8 cellular contexts compared by ENCODE assay signal in the genomic region with DNA sequence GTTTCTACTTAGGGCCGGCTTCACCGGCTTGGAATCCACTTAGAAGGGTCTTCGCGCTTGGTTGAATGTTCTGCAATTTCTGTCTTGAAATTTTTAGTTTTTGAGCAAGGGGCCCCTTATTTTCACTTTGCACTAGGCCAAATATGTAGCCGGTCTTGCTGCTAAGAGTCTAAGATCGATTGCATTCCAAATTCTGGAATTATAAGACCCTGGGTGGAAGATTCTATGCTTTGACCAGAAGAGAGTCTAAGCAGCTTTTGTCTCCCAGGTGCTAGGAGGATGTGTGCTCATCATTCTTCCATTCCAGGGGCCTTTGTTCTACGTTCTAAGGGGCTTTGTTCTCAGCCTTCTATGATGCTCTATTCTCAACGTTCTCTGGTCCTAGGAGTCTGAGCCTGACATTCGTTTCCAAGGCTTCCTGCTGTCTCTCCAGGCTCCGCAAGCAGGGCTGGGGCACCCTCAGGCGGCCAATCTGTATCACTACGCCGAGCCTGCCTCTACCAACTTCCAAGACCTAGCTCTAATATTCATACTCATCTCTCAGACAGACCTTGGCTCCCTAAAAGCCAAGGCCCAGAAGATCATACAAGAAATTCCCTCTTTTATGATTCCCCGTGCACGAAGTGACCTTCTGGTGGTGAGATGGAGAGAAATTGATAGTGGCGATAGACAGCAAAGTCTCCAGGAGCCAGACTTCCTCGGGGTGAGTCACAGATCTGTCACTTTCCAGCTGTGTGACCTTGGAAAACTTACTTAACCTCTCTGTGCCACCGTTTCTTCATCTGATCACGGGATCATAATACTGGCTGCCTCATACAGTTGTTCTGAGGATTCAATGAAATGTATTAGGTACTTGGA. TPM values are rescaled to one million over a fixed set of nuclear protein-coding genes. Genes with fewer than 3 reads are reported as not detected.
DNase-seq lines count a peak whose midpoint lies in the region; ATAC-seq lines count a peak whose summit lies in the region.

No MANE protein-coding gene starts in this region.

- H3K36me3 ChIP-seq in esophagus (ENCODE audit: control insufficient read depth in 2 of 2, insufficient read depth in 2 of 2, low read length in 1 of 2) (no peaks in the 10 kb centered on the region), muscle layer of colon (ENCODE audit: insufficient read depth, low read length) (peaks cover 2% of the 10 kb centered on the region)

- no peaks in the 10 kb centered on the region for H3K9me3 ChIP-seq in esophagus (ENCODE audit: control insufficient read depth in 2 of 2, insufficient read depth in 1 of 2, low read depth in 1 of 2, low read length in 1 of 2)
- H3K9me3 ChIP-seq in muscle layer of colon (ENCODE audit: low read length), result no peaks in the 10 kb centered on the region

- in situ Hi-C loops in KBM-7 (cut with MboI; ENCODE audit: low pct_unique_long_range_greater_than_20kb, low sequenced_read_pairs), result no loop called here

- peaks cover 13% of the 10 kb centered on the region for H3K27me3 Mint-ChIP-seq in activated T-cell treated with anti-CD3 and anti-CD28 coated beads, Interleukin-2, amount 50 U/mL, for 4 hours (ENCODE audit: low read depth)

- H3K4me1 ChIP-seq in esophagus (ENCODE audit: control insufficient read depth in 2 of 2, insufficient read depth in 2 of 2, low read length in 1 of 2) (peaks cover 0 to 7% of the 10 kb centered on the region in 2 donors), muscle layer of colon (ENCODE audit: insufficient read depth, low read length) (peaks cover 17% of the 10 kb centered on the region)

- no peaks in the 10 kb centered on the region for H3K9me3 Mint-ChIP-seq in activated T-cell treated with anti-CD3 and anti-CD28 coated beads, Interleukin-2, amount 50 U/mL, for 4 hours

- H3K4me3 Mint-ChIP-seq in activated T-cell treated with anti-CD3 and anti-CD28 coated beads, Interleukin-2, amount 50 U/mL, for 4 hours, result peak overlapping the region; percentile 71

- H3K4me1 Mint-ChIP-seq in activated T-cell treated with anti-CD3 and anti-CD28 coated beads, Interleukin-2, amount 50 U/mL, for 4 hours (ENCODE audit: low read depth), result peaks cover 18% of the 10 kb centered on the region

- H3K27me3 ChIP-seq in esophagus (ENCODE audit: control insufficient read depth in 1 of 2, insufficient read depth in 2 of 2, low read length in 2 of 2) (peaks cover 0 to 6% of the 10 kb centered on the region in 2 donors), muscle layer of colon (ENCODE audit: control insufficient read depth in 1 of 2, insufficient read depth in 2 of 2, low read length in 2 of 2) (peaks cover 0 to 8% of the 10 kb centered on the region in 2 donors)

- DNase-seq in DMS53 treated with DMSO at 0.1 percent for 48 hours (lab: John Stamatoyannopoulos, UW; ENCODE audit: unreplicated experiment) (peak; percentile 91), KBM-7 (peak; percentile 92), OCI-M1 (lab: John Stamatoyannopoulos, UW) (peak; percentile 93)
- peak; percentile 69 for DNase-seq in activated T-cell treated with anti-CD3 and anti-CD28 coated beads, Interleukin-2, amount 50 U/mL, for 4 hours
- peak; percentile 44 to 49 for DNase-seq in stimulated activated CD8-positive, alpha-beta memory T cell treated with anti-CD3 and anti-CD28 coated beads, Interleukin-4, amount 100 ng/mL, for 4 hours (ENCODE audit: low read depth in 2 of 2, low spot score in 1 of 2)

- WGBS in esophagus, 2 donors, result 6 to 7% methylated on average over 19 of the region's 19 CpGs

- H3K36me3 Mint-ChIP-seq in activated T-cell treated with anti-CD3 and anti-CD28 coated beads, Interleukin-2, amount 50 U/mL, for 4 hours (ENCODE audit: insufficient read depth), result no peaks in the 10 kb centered on the region

- ATAC-seq in activated T-cell treated with anti-CD3 and anti-CD28 coated beads, Interleukin-2, amount 50 U/mL, for 4 hours, result peak; percentile 35 to 44
- ATAC-seq in HG03565 (IDR thresholded peaks at IDR 0.05; ENCODE audit: unreplicated experiment), result no peak

- H3K27ac ChIP-seq in esophagus (ENCODE audit: low read depth in 2 of 2, low read length in 1 of 2) (peak overlapping the region; percentile 47 to 82), muscle layer of colon (ENCODE audit: low read depth, low read length) (peak overlapping the region; percentile 92)

- H3K4me3 ChIP-seq in esophagus (ENCODE audit: low read depth in 1 of 2, low read length in 2 of 2) (peak overlapping the region; percentile 12 to 13), muscle layer of colon (ENCODE audit: low read depth in 1 of 2, low read length in 2 of 2) (peak overlapping the region; percentile 41 to 58)

- H3K9ac ChIP-seq in muscle layer of colon (ENCODE audit: low read length), result no peak overlapping the region

RNA-seq across cellular contexts. Expression of a gene that starts 1.0 kb away (rescaled TPM):
- total RNA-seq in activated T-cell treated with anti-CD3 and anti-CD28 coated beads, Interleukin-2, amount 50 U/mL, for 4 hours, result under 1 TPM; 0.50 to 0.71 (median 0.63) TPM
- polyA plus RNA-seq in esophagus, result 1 to 10 TPM; 1.1 to 3.2 TPM

RNA-seq across cellular contexts. Expression of a gene that starts 26.0 kb away (rescaled TPM):
- 1 to 10 TPM; 1.5 to 2.6 (median 2.4) TPM for total RNA-seq in activated T-cell treated with anti-CD3 and anti-CD28 coated beads, Interleukin-2, amount 50 U/mL, for 4 hours
- not detected for polyA plus RNA-seq in esophagus

RNA-seq across cellular contexts. Expression of a gene that starts 37.1 kb away (rescaled TPM):
- total RNA-seq in activated T-cell treated with anti-CD3 and anti-CD28 coated beads, Interleukin-2, amount 50 U/mL, for 4 hours, result 1 to 10 TPM; 2.2 to 5.8 (median 4.3) TPM
- under 1 TPM; 0.47 to 0.86 TPM for polyA plus RNA-seq in esophagus

RNA-seq across cellular contexts. Expression of a gene that starts 55.0 kb away (rescaled TPM):
- total RNA-seq in activated T-cell treated with anti-CD3 and anti-CD28 coated beads, Interleukin-2, amount 50 U/mL, for 4 hours, result 10 to 100 TPM; 45.3 to 59.8 (median 58.1) TPM
- 10 to 100 TPM; 30.1 to 34.7 TPM for polyA plus RNA-seq in esophagus
